In the genomic region with DNA sequence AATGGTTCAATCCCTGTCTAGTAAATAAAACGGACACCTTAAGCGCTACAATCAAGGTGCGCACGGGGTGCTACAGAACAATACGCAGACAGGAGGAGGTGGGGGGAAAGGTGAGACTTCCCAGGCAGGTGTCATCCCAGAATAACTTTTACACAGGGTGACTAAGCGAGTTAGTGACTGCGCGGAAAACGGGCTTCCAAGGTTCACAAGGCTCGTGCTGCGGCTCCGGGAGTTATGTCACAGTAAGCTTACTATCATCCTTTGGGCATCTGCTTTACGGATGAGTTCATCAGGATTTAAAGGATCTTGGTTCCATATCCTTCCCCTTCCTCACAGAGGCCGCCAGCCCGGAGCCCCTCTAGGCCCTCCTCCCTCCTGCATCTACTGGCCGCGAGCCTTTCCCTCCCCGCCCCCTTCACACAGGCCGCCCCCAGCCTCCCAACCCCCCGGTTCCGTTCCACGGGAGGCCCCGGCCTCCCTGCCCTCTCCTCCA, we compare ENCODE assay signal across 7 cellular contexts. TPM values are rescaled to one million over a fixed set of nuclear protein-coding genes. Genes with fewer than 3 reads are reported as not detected.
A peak's percentile ranks its signal among the peaks of the same experiment; 100 is the strongest.
DNase-seq lines count a peak whose midpoint lies in the region; ATAC-seq and TF ChIP-seq lines count a peak whose summit lies in the region.

No MANE protein-coding gene starts in this region.

- peaks cover 14 to 17% of the 10 kb centered on the region in 2 donors for H3K4me1 Mint-ChIP-seq in natural killer cell

- H3K27ac ChIP-seq in KOPT-K1 (ENCODE audit: low read depth, low read length, poor library complexity, severe bottlenecking) (peak overlapping the region; percentile 83), epithelial cell of prostate (peak overlapping the region; percentile 91)

- H3K27me3 Mint-ChIP-seq in natural killer cell (ENCODE audit: low read depth in 2 of 2): no peaks in the 10 kb centered on the region

- H3K27ac Mint-ChIP-seq in natural killer cell: peak overlapping the region; percentile 90 to 94

- peaks cover 18% of the 10 kb centered on the region for H3K9me3 ChIP-seq in KOPT-K1 (ENCODE audit: insufficient read depth, low read length, poor library complexity, severe bottlenecking)

- H3K36me3 ChIP-seq in KOPT-K1 (ENCODE audit: insufficient read depth, low read length): no peaks in the 10 kb centered on the region

- H3K4me3 Mint-ChIP-seq in natural killer cell: peak overlapping the region; percentile 93

- H3K9me3 Mint-ChIP-seq in natural killer cell: peaks cover 2 to 3% of the 10 kb centered on the region in 2 donors

- TF ChIP-seq CTCF in natural killer cell (IDR thresholded peaks at IDR 0.05): no peak

- intact Hi-C loops in natural killer cell (cut with micrococcal nuclease): no loop called here

- peak; percentile 35 for ATAC-seq in GM21528 (IDR thresholded peaks at IDR 0.05; ENCODE audit: low FRiP score, unreplicated experiment)
- no peak for ATAC-seq in natural killer cell

- DNase-seq in ELF-1 (ENCODE audit: low read depth, low spot score) (peak; percentile 78), SW480 (ENCODE audit: low spot score) (peak; percentile 94), epithelial cell of prostate (ENCODE audit: low read depth, low spot score) (peak; percentile 73), natural killer cell (no peak), mesenteric fat pad (ENCODE audit: low spot score) (no peak)

- no peaks in the 10 kb centered on the region for H3K36me3 Mint-ChIP-seq in natural killer cell

RNA-seq across cellular contexts. Expression of a gene that starts 0.5 kb away (rescaled TPM):
- 10 to 100 TPM in 2 of 3 donors, 1 to 10 TPM in 1; 9.2 to 13.9 (median 13.9) TPM for total RNA-seq in natural killer cell
- 13.4 TPM for total RNA-seq in mesenteric fat pad

RNA-seq across cellular contexts. Expression of a gene that starts 40.8 kb away (rescaled TPM):
- total RNA-seq in natural killer cell (10 to 100 TPM; 13.4 to 15.8 (median 14.9) TPM), mesenteric fat pad (31.0 TPM)

Comparison
In these comparisons a context has a peak if more than half of its experiments do, and no peak if none do; other contexts are left out.
1. DNase-seq: peak in ELF-1 (single experiment), SW480 (single experiment) and epithelial cell of prostate (single experiment); none in natural killer cell (single experiment) and mesenteric fat pad (single experiment).